Comparison of ENCODE assay signal across 25 cellular contexts in genomic region chr12:1829306-1829900, GRCh38. TPM values are rescaled to one million over a fixed set of nuclear protein-coding genes. Genes with fewer than 3 reads are reported as not detected.
DNase-seq lines count a peak whose midpoint lies in the region; TF ChIP-seq lines count a peak whose summit lies in the region.
"Had no signal": no experiment of that assay in that cellular context is flagged by ENCODE, and none has a peak within 500 bp of the region (broad histone marks: within the 10 kb centered on the region; RNA-seq: fewer than 3 reads in every experiment).

No MANE protein-coding gene starts in this region.

- H3K9me2 ChIP-seq in neural cell (ENCODE audit: insufficient read depth, low read length): no peaks in the 10 kb centered on the region

- H3K4me3 Mint-ChIP-seq in activated naive CD4-positive, alpha-beta T cell treated with anti-CD3 and anti-CD28 coated beads, Interleukin-2, amount 10 ng/mL, durations not matched to agents 7 days and 5 days: no peak overlapping the region
- H3K4me3 Mint-ChIP-seq: CD4-positive, CD25-positive, alpha-beta regulatory T cell had no signal

- H3K4me3 ChIP-seq in neural cell (ENCODE audit: low read length) (no peak overlapping the region), spleen (no peak overlapping the region)

- H3K27me3 ChIP-seq in neural cell (ENCODE audit: insufficient read depth, low read depth, low read length) (peaks cover 17% of the 10 kb centered on the region), spleen (replicated peaks in 1 of 7) (peaks cover 0 to 82% (median 18%) of the 10 kb centered on the region in 7 donors)

- no peak for TF ChIP-seq CTCF in VCaP (conservative IDR thresholded peaks at IDR 0.05)
- no peak for TF ChIP-seq CTCF in neural cell (IDR thresholded peaks at IDR 0.05; ENCODE audit: poor library complexity, severe bottlenecking)
- TF ChIP-seq CTCF in spleen (IDR thresholded peaks at IDR 0.05 in 8 of 11, conservative IDR thresholded peaks at IDR 0.05 in 3 of 11): no peak

- H3K4me2 ChIP-seq in neural cell (ENCODE audit: low read length): no peak overlapping the region
- H3K4me2 ChIP-seq: KMS-11 had no signal

- H3K79me2 ChIP-seq in neural cell (replicated peaks; ENCODE audit: insufficient read depth, low read length): no peaks in the 10 kb centered on the region

- no peaks in the 10 kb centered on the region for H3K36me3 ChIP-seq in neural cell (ENCODE audit: insufficient read depth, low read length)
- no peaks in the 10 kb centered on the region for H3K36me3 ChIP-seq in spleen

- H3F3A ChIP-seq in neural cell (ENCODE audit: insufficient read depth, low read length, poor library complexity, severe bottlenecking): no peaks in the 10 kb centered on the region

- no peaks in the 10 kb centered on the region for H4K20me1 ChIP-seq in neural cell (ENCODE audit: insufficient read depth)

- TF ChIP-seq EP300 in neural cell (conservative IDR thresholded peaks at IDR 0.05; ENCODE audit: poor library complexity, severe bottlenecking): no peak

- H3K4me1 ChIP-seq in spleen: peaks cover 0 to 3% (median 0%) of the 10 kb centered on the region in 6 donors

- no peaks in the 10 kb centered on the region for H3K4me1 Mint-ChIP-seq in activated naive CD4-positive, alpha-beta T cell treated with anti-CD3 and anti-CD28 coated beads, Interleukin-2, amount 10 ng/mL, durations not matched to agents 7 days and 5 days
- H3K4me1 Mint-ChIP-seq: CD4-positive, CD25-positive, alpha-beta regulatory T cell had no signal

- H3K9me3 ChIP-seq in neural cell (ENCODE audit: low read length): no peaks in the 10 kb centered on the region
- no peaks in the 10 kb centered on the region for H3K9me3 ChIP-seq in spleen

- TF ChIP-seq RAD21 in neural cell (conservative IDR thresholded peaks at IDR 0.05): no peak

- no peak overlapping the region for H3K27ac Mint-ChIP-seq in activated naive CD4-positive, alpha-beta T cell treated with anti-CD3 and anti-CD28 coated beads, Interleukin-2, amount 10 ng/mL, durations not matched to agents 7 days and 5 days
- H3K27ac Mint-ChIP-seq: CD4-positive, CD25-positive, alpha-beta regulatory T cell had no signal

- no peaks in the 10 kb centered on the region for H3K9me3 Mint-ChIP-seq in activated naive CD4-positive, alpha-beta T cell treated with anti-CD3 and anti-CD28 coated beads, Interleukin-2, amount 10 ng/mL, durations not matched to agents 7 days and 5 days
- H3K9me3 Mint-ChIP-seq: CD4-positive, CD25-positive, alpha-beta regulatory T cell had no signal

- H3K27ac ChIP-seq in VCaP (peak overlapping the region; percentile 98), neural cell (ENCODE audit: low read length) (peak overlapping the region; percentile 14), spleen (no peak overlapping the region)
- H3K27ac ChIP-seq: KMS-11, RWPE1 had no signal

- no peaks in the 10 kb centered on the region for H3K36me3 Mint-ChIP-seq in activated naive CD4-positive, alpha-beta T cell treated with anti-CD3 and anti-CD28 coated beads, Interleukin-2, amount 10 ng/mL, durations not matched to agents 7 days and 5 days
- H3K36me3 Mint-ChIP-seq: CD4-positive, CD25-positive, alpha-beta regulatory T cell had no signal

- WGBS in spleen, 5 donors: 72 to 87% (median 80%) methylated on average over 7 to 11 of the region's 11 CpGs

- peak overlapping the region; percentile 18 for H3K9ac ChIP-seq in neural cell (ENCODE audit: low read length)
- H3K9ac ChIP-seq: KMS-11 had no signal

- H2AFZ ChIP-seq in neural cell (ENCODE audit: low read depth, low read length): no peak overlapping the region

- intact Hi-C loops in spleen (cut with DNase I; ENCODE audit: low total_unique reads): no loop called here

- no peak for TF ChIP-seq POLR2A in spleen (IDR thresholded peaks at IDR 0.05)
- TF ChIP-seq POLR2A in erythroblast (IDR thresholded peaks at IDR 0.05; ENCODE audit: low read length): no peak

- DNase-seq in activated naive CD4-positive, alpha-beta T cell treated with anti-CD3 and anti-CD28 coated beads, Interleukin-2, amount 50 U/mL, for 16 hours: peak; percentile 3
- DNase-seq in activated naive CD4-positive, alpha-beta T cell treated with anti-CD3 and anti-CD28 coated beads, Interleukin-2, amount 10 ng/mL, durations not matched to agents 7 days and 5 days: no peak
- DNase-seq in spleen: peak; percentile 47
- DNase-seq in 8988T: no peak
- DNase-seq in erythroblast (lab: John Stamatoyannopoulos, UW): no peak
- no peak for DNase-seq in central memory CD4-positive, alpha-beta T cell
- DNase-seq: AML-193; CD4-positive, CD25-positive, alpha-beta regulatory T cell; DMS79; IMR-90; NCI-H1092 treated with DMSO at 0.1 percent for 48 hours; NCI-H1436 treated with DMSO at 0.1 percent for 48 hours; NCI-H1930; NCI-H226; NCI-H510A treated with DMSO at 0.1 percent for 48 hours; NCI-H748 treated with DMSO at 0.1 percent for 48 hours; NK-92 treated with Interleukin-12 subunit alpha and Interleukin-12 subunit beta, amount 100 ng/mL, for 24 hours had no signal

- CTCF ChIA-PET in activated naive CD4-positive, alpha-beta T cell treated with anti-CD3 and anti-CD28 coated beads, Interleukin-2, amount 10 ng/mL, durations not matched to agents 7 days and 5 days (lab: Charles Lee): no interaction called here

- peaks cover 52% of the 10 kb centered on the region for H3K27me3 Mint-ChIP-seq in activated naive CD4-positive, alpha-beta T cell treated with anti-CD3 and anti-CD28 coated beads, Interleukin-2, amount 10 ng/mL, durations not matched to agents 7 days and 5 days

TF ChIP-seq in neural cell, 6 proteins besides CTCF, POLR2A, EP300 and RAD21:
- no peak for TF ChIP-seq SMC3 (conservative IDR thresholded peaks at IDR 0.05; ENCODE audit: poor library complexity)
- TF ChIP-seq EZH2 (IDR thresholded peaks at IDR 0.05; ENCODE audit: borderline replicate concordance, insufficient read depth, low read length, poor library complexity, severe bottlenecking): no peak
- TF ChIP-seq REST (IDR thresholded peaks at IDR 0.05; ENCODE audit: borderline replicate concordance): no peak
- TF ChIP-seq MXI1 (conservative IDR thresholded peaks at IDR 0.05; ENCODE audit: poor library complexity, severe bottlenecking): no peak
- TF ChIP-seq TAF1 (IDR thresholded peaks at IDR 0.05; ENCODE audit: low read depth): no peak
- TF ChIP-seq POLR2AphosphoS5 (IDR thresholded peaks at IDR 0.05): no peak

RNA-seq across cellular contexts. Expression of gene LRTM2, which starts 9.0 kb away (rescaled TPM):
- polyA plus RNA-seq in neural cell (2.4 and 4.1 TPM in 2 replicates), spleen (not detected)
- polyA minus RNA-seq in neural cell: 0.93 TPM in 1 of 2 replicates, not detected in the other
- under 1 TPM in 1 of 7 donors, not detected in 6; 0.12 TPM for total RNA-seq in spleen
- total RNA-seq: A172; CD4-positive, CD25-positive, alpha-beta regulatory T cell; H1; HT1080; IMR-90 had no signal
- polyA plus RNA-seq: AG04450; CD4-positive, CD25-positive, alpha-beta regulatory T cell; IMR-90 had no signal

Comparison
In these comparisons a context has a peak if more than half of its experiments do, and no peak if none do; other contexts are left out.
1. DNase-seq: peak in activated naive CD4-positive, alpha-beta T cell treated with anti-CD3 and anti-CD28 coated beads, Interleukin-2, amount 50 U/mL, for 16 hours (single experiment) and spleen (single experiment); none in activated naive CD4-positive, alpha-beta T cell treated with anti-CD3 and anti-CD28 coated beads, Interleukin-2, amount 10 ng/mL, durations not matched to agents 7 days and 5 days (single experiment), 8988T (single experiment), erythroblast (0 of 2) and central memory CD4-positive, alpha-beta T cell (single experiment).
2. H3K27ac ChIP-seq: peak in VCaP (single experiment) and neural cell (single experiment); none in spleen (0 of 8).